Comparison of ENCODE assay signal across 6 cellular contexts in the genomic region with DNA sequence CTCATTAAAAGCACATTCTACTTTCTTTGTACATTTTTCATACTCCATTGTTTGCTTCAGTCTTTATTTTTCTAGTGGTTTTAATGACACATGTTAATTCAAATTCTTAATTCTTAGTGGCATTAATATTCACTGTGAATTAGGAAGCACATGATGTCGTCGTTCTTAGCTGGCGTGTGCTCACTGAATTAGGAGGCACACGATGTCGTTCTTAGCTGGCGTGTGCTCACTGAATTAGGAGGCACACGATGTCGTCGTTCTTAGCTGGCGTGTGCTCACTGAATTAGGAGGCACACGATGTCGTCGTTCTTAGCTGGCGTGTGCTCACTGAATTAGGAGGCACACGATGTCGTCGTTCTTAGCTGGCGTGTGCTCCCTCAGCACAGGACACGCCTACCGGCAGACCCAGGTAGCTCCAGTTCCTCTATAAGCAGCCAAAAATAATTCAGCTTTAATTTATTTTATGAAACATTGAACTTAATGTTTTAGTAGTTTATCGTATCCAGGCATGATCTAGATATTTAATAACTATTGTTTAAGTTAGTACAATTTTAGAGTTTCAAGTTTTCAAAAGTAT. TPM values are rescaled to one million over a fixed set of nuclear protein-coding genes. Genes with fewer than 3 reads are reported as not detected.
"Had no signal": no experiment of that assay in that cellular context is flagged by ENCODE, and none has a peak within 500 bp of the region (broad histone marks: within the 10 kb centered on the region; RNA-seq: fewer than 3 reads in every experiment).

No MANE protein-coding gene starts in this region.

RNA-seq across cellular contexts. Expression of gene VIPR2, which starts 17.5 kb away (rescaled TPM):
- total RNA-seq: kidney epithelial cell, lung microvascular endothelial cell, mammary epithelial cell, myocyte had no signal
- polyA plus RNA-seq: keratinocyte; mammary epithelial cell; naive thymus-derived CD4-positive, alpha-beta T cell had no signal
